8 cellular contexts compared by ENCODE assay signal in the genomic region with DNA sequence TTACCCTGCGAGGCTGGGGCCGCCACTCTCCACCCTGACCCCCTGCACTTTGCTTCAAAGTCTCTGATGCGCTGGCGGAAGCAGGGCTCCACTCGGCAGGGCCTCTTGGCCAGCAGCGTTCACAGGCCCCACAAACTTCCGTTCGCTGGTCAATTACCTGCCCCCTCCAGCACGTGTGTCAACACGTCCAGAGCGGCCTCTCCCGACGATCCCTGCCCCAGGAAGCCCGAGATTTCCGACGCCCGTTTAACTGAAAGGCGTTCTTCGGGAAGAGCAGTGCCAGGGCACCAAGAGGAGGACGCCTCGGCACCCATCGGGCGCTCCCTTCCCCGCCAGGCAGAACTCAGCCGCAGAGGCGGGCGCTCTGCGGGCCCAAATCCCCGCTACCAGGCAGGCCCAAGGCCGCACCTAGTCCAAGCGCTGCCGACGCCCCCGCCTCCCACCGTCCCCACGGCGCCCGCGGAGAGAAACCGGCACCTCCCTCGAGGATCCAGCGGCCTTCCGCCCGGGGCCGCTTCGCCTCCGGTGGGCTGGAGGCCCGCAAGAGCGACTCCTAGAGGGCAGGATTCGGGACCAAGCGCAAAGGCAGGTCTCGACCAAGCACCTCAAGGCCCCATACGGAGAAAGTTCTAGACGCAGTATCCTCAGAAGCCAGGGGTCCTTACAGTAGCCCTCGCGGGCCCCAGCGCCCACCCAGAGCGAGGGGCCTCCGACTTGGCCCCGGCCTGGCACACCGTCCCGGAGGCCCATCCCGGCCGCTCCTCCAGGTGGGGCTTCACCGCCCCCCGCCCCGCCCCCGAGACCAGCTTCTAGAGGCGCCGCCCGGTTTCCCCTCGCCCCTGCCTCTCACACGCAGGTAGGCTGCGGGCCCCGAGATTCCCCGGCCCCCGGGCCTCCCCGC. TPM values are rescaled to one million over a fixed set of nuclear protein-coding genes. Genes with fewer than 3 reads are reported as not detected.
A peak's percentile ranks its signal among the peaks of the same experiment; 100 is the strongest.
DNase-seq lines count a peak whose midpoint lies in the region; ATAC-seq and TF ChIP-seq lines count a peak whose summit lies in the region.

No MANE protein-coding gene starts in this region.

- DNase-seq in NCI-H82 (lab: John Stamatoyannopoulos, UW) (peak; percentile 77), NCI-H82 treated with DMSO at 0.1 percent for 48 hours (lab: John Stamatoyannopoulos, UW; ENCODE audit: unreplicated experiment) (no peak), NCI-H1105 treated with DMSO at 0.1 percent for 48 hours (lab: John Stamatoyannopoulos, UW) (peak; percentile 65), epithelial cell of esophagus (ENCODE audit: low read depth) (peak; percentile 57), natural killer cell (no peak), type B pancreatic cell (ENCODE audit: extremely low spot score, unreplicated experiment) (peak; percentile 80)
- DNase-seq in activated CD4-positive, alpha-beta T cell treated with anti-CD3 and anti-CD28 coated beads for 48 hours = peak; percentile 68

- H3K27ac Mint-ChIP-seq in natural killer cell = peak overlapping the region; percentile 74 to 80
- H3K27ac Mint-ChIP-seq in type B pancreatic cell = peak overlapping the region; percentile 94

- H3K4me3 Mint-ChIP-seq in natural killer cell = peak overlapping the region; percentile 85
- peak overlapping the region; percentile 90 for H3K4me3 Mint-ChIP-seq in type B pancreatic cell

- H3K27me3 Mint-ChIP-seq in natural killer cell (ENCODE audit: low read depth in 2 of 2) = no peaks in the 10 kb centered on the region
- H3K27me3 Mint-ChIP-seq in type B pancreatic cell = no peaks in the 10 kb centered on the region

- H3K9me3 Mint-ChIP-seq in natural killer cell (no peaks in the 10 kb centered on the region), type B pancreatic cell (no peaks in the 10 kb centered on the region)

- no peaks in the 10 kb centered on the region for H3K36me3 Mint-ChIP-seq in natural killer cell
- peaks cover 11% of the 10 kb centered on the region for H3K36me3 Mint-ChIP-seq in type B pancreatic cell

- peak; percentile 30 for ATAC-seq in HG02678 (IDR thresholded peaks at IDR 0.05; ENCODE audit: unreplicated experiment)
- peak; percentile 2 to 15 (median 9) for ATAC-seq in natural killer cell

- intact Hi-C loops in natural killer cell (cut with micrococcal nuclease) = no loop called here

- TF ChIP-seq CTCF in epithelial cell of esophagus (IDR thresholded peaks at IDR 0.05; ENCODE audit: insufficient read depth, low read depth, low read length, missing control alignments) = peak; percentile 36
- no peak for TF ChIP-seq CTCF in natural killer cell (IDR thresholded peaks at IDR 0.05)
- TF ChIP-seq CTCF in type B pancreatic cell (conservative IDR thresholded peaks at IDR 0.05) = peak; percentile 32

- H3K4me3 ChIP-seq in epithelial cell of esophagus (ENCODE audit: low read length) = peak overlapping the region; percentile 63

- H3K4me1 Mint-ChIP-seq in natural killer cell (peaks cover 18 to 35% of the 10 kb centered on the region in 2 donors), type B pancreatic cell (ENCODE audit: unreplicated experiment) (peaks cover 9% of the 10 kb centered on the region)

RNA-seq across cellular contexts. Expression of gene BCAP31, which starts 0.6 kb away (rescaled TPM):
- 100 to 1,000 TPM; 109 to 131 (median 119) TPM for total RNA-seq in natural killer cell
- 160 and 223 TPM in 2 replicates for total RNA-seq in type B pancreatic cell (ENCODE audit: low replicate concordance)

RNA-seq across cellular contexts. Expression of gene ABCD1, which starts 1.1 kb away (rescaled TPM):
- 10 to 100 TPM; 12.2 to 13.9 (median 13.8) TPM for total RNA-seq in natural killer cell
- total RNA-seq in type B pancreatic cell (ENCODE audit: low replicate concordance) = 6.2 and 8.0 TPM in 2 replicates

RNA-seq across cellular contexts. Expression of gene SLC6A8, which starts 35.9 kb away (rescaled TPM):
- total RNA-seq in natural killer cell (1 to 10 TPM in 2 of 3 donors, under 1 TPM in 1; 0.77 to 2.5 (median 1.4) TPM), type B pancreatic cell (ENCODE audit: low replicate concordance) (19.9 and 56.8 TPM in 2 replicates)

RNA-seq across cellular contexts. Expression of gene PLXNB3, which starts 40.4 kb away (rescaled TPM):
- total RNA-seq in natural killer cell = 1 to 10 TPM in 2 of 3 donors, not detected in 1; 1.2 to 1.3 TPM
- total RNA-seq in type B pancreatic cell (ENCODE audit: low replicate concordance) = 1.2 and 1.4 TPM in 2 replicates

RNA-seq across cellular contexts. Expression of gene PNCK, which starts 50.0 kb away (rescaled TPM):
- total RNA-seq in natural killer cell (1 to 10 TPM in 1 of 3 donors, under 1 TPM in 2; 0.66 to 1.1 (median 0.97) TPM), type B pancreatic cell (ENCODE audit: low replicate concordance) (2.2 and 3.7 TPM in 2 replicates)

Comparison
In these comparisons a context has a peak if more than half of its experiments do, and no peak if none do; other contexts are left out.
1. DNase-seq: peak in NCI-H82 (single experiment), NCI-H1105 treated with DMSO at 0.1 percent for 48 hours (single experiment), activated CD4-positive, alpha-beta T cell treated with anti-CD3 and anti-CD28 coated beads for 48 hours (single experiment), epithelial cell of esophagus (single experiment) and type B pancreatic cell (single experiment); none in NCI-H82 treated with DMSO at 0.1 percent for 48 hours (single experiment) and natural killer cell (single experiment).